ENCODE assay signal across 1 cellular context in genomic region chr13:62704795-62705329, GRCh38.
TF ChIP-seq lines count a peak whose summit lies in the region.

No MANE protein-coding gene starts in this region.

TF ChIP-seq in WTC11, 78 proteins besides CTCF, POLR2A, EP300 and RAD21 (continued from another document):
- TF ChIP-seq ZNF281 (CRISPR knock-in tag; IDR thresholded peaks at IDR 0.05) = no peak
- TF ChIP-seq JUN (CRISPR knock-in tag; IDR thresholded peaks at IDR 0.05) = no peak
- TF ChIP-seq USF1 (CRISPR knock-in tag; IDR thresholded peaks at IDR 0.05) = no peak
- no peak for TF ChIP-seq GTF2I (CRISPR knock-in tag; conservative IDR thresholded peaks at IDR 0.05)
- no peak for TF ChIP-seq ESRRA (CRISPR knock-in tag; IDR thresholded peaks at IDR 0.05; ENCODE audit: borderline replicate concordance)
- TF ChIP-seq ZNF219 (CRISPR knock-in tag; IDR thresholded peaks at IDR 0.05; ENCODE audit: borderline replicate concordance) = no peak
- no peak for TF ChIP-seq RELA (CRISPR knock-in tag; IDR thresholded peaks at IDR 0.05; ENCODE audit: borderline replicate concordance)
- TF ChIP-seq RORB (CRISPR knock-in tag; IDR thresholded peaks at IDR 0.05) = no peak
- TF ChIP-seq ZMAT4 (CRISPR knock-in tag; IDR thresholded peaks at IDR 0.05) = no peak
